Comparison of ENCODE assay signal across 1 cellular context in genomic region chr1:240888787-240889048, GRCh38.
TF ChIP-seq lines count a peak whose summit lies in the region.

No MANE protein-coding gene starts in this region.

TF ChIP-seq in H1, 55 proteins besides CTCF, POLR2A, EP300 and RAD21:
- TF ChIP-seq JUND (IDR thresholded peaks at IDR 0.05; ENCODE audit: low read length) (no peak), USF2 (IDR thresholded peaks at IDR 0.05; ENCODE audit: low read length) (no peak), CBX5 (IDR thresholded peaks at IDR 0.05; ENCODE audit: low read depth, low read length) (no peak), MAFK (IDR thresholded peaks at IDR 0.05; ENCODE audit: low read depth, low read length) (no peak), RBBP5 (IDR thresholded peaks at IDR 0.05; ENCODE audit: borderline replicate concordance, low read depth, low read length) (no peak), TAF7 (optimal IDR thresholded peaks at IDR 0.05; ENCODE audit: borderline replicate concordance, low read depth, low read length) (no peak), E2F6 (IDR thresholded peaks at IDR 0.05) (no peak), PHF8 (conservative IDR thresholded peaks at IDR 0.05; ENCODE audit: low read depth, low read length) (no peak), CHD2 (IDR thresholded peaks at IDR 0.05; ENCODE audit: low read length) (no peak), CREB1 (IDR thresholded peaks at IDR 0.05) (no peak), RNF2 (IDR thresholded peaks at IDR 0.05; ENCODE audit: borderline replicate concordance, low read depth, low read length, missing control alignments, poor library complexity, severe bottlenecking) (no peak), EZH2 (IDR thresholded peaks at IDR 0.05; ENCODE audit: low read depth, low read length, severe bottlenecking) (no peak)
TF ChIP-seq in H1: peak in this region for 0.
